In the genomic region with DNA sequence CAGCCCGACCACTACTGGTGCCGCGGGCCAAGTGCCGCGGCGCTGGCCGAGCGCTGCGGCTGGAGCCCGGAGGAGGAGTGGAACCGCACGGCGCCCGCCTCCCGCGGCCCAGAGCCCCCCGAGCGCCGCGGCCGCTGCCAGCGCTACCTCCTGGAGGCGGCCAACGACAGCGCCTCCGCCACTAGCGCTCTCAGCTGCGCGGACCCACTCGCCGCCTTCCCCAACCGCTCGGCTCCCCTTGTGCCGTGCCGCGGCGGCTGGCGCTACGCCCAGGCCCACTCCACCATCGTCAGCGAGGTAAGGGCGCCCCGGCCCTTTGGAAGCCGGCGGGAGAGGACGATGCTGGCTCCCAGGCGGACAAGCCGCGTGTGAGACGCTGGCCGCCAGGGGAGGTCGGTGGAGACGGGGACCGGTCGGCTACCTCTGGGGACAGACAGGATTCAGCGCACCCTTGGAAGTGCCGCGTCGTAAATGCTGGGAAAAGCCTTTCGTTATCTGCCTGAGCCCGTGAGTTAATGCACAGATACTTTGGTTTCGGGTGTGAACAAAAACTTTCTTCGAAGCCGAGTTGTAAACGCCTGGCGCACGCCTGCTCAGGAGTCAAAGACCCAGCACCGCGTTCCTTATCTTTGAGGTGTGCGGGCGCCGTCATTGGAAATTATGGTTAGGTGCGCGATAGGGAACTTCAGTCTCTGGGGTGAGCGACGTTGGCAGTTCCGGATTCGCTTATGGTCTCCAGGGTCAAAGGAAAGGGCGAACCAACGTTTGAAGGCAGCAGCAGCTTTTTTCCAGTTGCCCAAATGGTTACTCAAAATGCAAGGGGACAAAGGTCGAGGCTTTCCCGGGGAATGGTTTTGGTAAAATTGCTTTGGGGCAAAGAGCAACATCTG, we compare ENCODE assay signal across 8 cellular contexts. TPM values are rescaled to one million over a fixed set of nuclear protein-coding genes. Genes with fewer than 3 reads are reported as not detected.
A peak's percentile ranks its signal among the peaks of the same experiment; 100 is the strongest.
DNase-seq lines count a peak whose midpoint lies in the region; ATAC-seq and TF ChIP-seq lines count a peak whose summit lies in the region.

No MANE protein-coding gene starts in this region.

- H3K27me3 ChIP-seq in ascending aorta: no peaks in the 10 kb centered on the region
- peaks cover 9% of the 10 kb centered on the region for H3K27me3 ChIP-seq in smooth muscle cell (ENCODE audit: low read depth)

- 1% methylated on average over 76 of the region's 82 CpGs for WGBS in smooth muscle cell (ENCODE audit: low lambda C conversion rate)

- peak; percentile 30 to 42 (median 38) for TF ChIP-seq CTCF in ascending aorta (IDR thresholded peaks at IDR 0.05)
- TF ChIP-seq CTCF in smooth muscle cell (IDR thresholded peaks at IDR 0.05; ENCODE audit: borderline replicate concordance, insufficient read depth, poor library complexity, severe bottlenecking): peak; percentile 7

- peak overlapping the region; percentile 76 to 86 for H3K4me3 ChIP-seq in ascending aorta
- H3K4me3 ChIP-seq in smooth muscle cell: peak overlapping the region; percentile 85

- H3F3A ChIP-seq in smooth muscle cell (ENCODE audit: low read depth): no peaks in the 10 kb centered on the region

- peak; percentile 49 for DNase-seq in HT-29 (ENCODE audit: low spot score)
- DNase-seq in ascending aorta (ENCODE audit: low spot score in 2 of 2): no peak
- DNase-seq in iPS-NIHi11 (ENCODE audit: low spot score): peak; percentile 67
- DNase-seq in smooth muscle cell (lab: John Stamatoyannopoulos, UW; ENCODE audit: unreplicated experiment): no peak
- no peak for DNase-seq in NK-92 treated with Interleukin-12 subunit alpha and Interleukin-12 subunit beta, amount 100 ng/mL, for 24 hours (lab: John Stamatoyannopoulos, UW)
- no peak for DNase-seq in MV-4-11 (lab: John Stamatoyannopoulos, UW)
- DNase-seq in NAMALWA (ENCODE audit: low spot score): no peak

- H3K9ac ChIP-seq in smooth muscle cell (ENCODE audit: low read depth): peak overlapping the region; percentile 91

- ATAC-seq in HG02759 (IDR thresholded peaks at IDR 0.05; ENCODE audit: unreplicated experiment): no peak

- no peaks in the 10 kb centered on the region for H3K9me3 ChIP-seq in ascending aorta
- no peaks in the 10 kb centered on the region for H3K9me3 ChIP-seq in smooth muscle cell (replicated peaks; ENCODE audit: low read depth)

- peak overlapping the region; percentile 91 to 96 for H3K27ac ChIP-seq in ascending aorta
- H3K27ac ChIP-seq in smooth muscle cell (ENCODE audit: low read depth): peak overlapping the region; percentile 82

- intact Hi-C loops in ascending aorta (cut with DNase I): loop anchor here (2.0 to 5.0 kb wide), 5 partner anchors 20 to 210 kb away; no protein-coding TSS in a partner anchor

- H3K4me2 ChIP-seq in smooth muscle cell: peak overlapping the region; percentile 97

- peaks cover 0 to 7% of the 10 kb centered on the region in 2 donors for H3K4me1 ChIP-seq in ascending aorta
- no peaks in the 10 kb centered on the region for H3K4me1 ChIP-seq in smooth muscle cell (ENCODE audit: low read depth)

- H2AFZ ChIP-seq in smooth muscle cell (ENCODE audit: low read depth): peak overlapping the region; percentile 81

- peaks cover 17% of the 10 kb centered on the region for H4K20me1 ChIP-seq in smooth muscle cell (ENCODE audit: low read depth)

- peaks cover 56% of the 10 kb centered on the region for H3K79me2 ChIP-seq in smooth muscle cell (ENCODE audit: low read depth)

- H3K36me3 ChIP-seq in ascending aorta (peaks cover 0 to under 1% of the 10 kb centered on the region in 2 donors), smooth muscle cell (ENCODE audit: low read depth) (no peaks in the 10 kb centered on the region)

RNA-seq across cellular contexts. Expression of gene SLC22A3, which starts 0.6 kb away (rescaled TPM):
- 2.9 and 3.1 TPM in 2 replicates for total RNA-seq in HT-29 (2014; rRNA removed; shearing (Covaris generic))
- total RNA-seq in ascending aorta (29.6 TPM), smooth muscle cell (68.7 and 69.5 TPM in 2 replicates)
- 39.8 and 59.5 TPM in 2 replicates for polyA plus RNA-seq in smooth muscle cell

Comparison
In these comparisons a context has a peak if more than half of its experiments do, and no peak if none do; other contexts are left out.
1. DNase-seq: peak in HT-29 (single experiment) and iPS-NIHi11 (single experiment); none in ascending aorta (0 of 2), smooth muscle cell (single experiment), NK-92 treated with Interleukin-12 subunit alpha and Interleukin-12 subunit beta, amount 100 ng/mL, for 24 hours (single experiment), MV-4-11 (single experiment) and NAMALWA (single experiment).